Comparison of ENCODE assay signal across 35 cellular contexts in the genomic region with DNA sequence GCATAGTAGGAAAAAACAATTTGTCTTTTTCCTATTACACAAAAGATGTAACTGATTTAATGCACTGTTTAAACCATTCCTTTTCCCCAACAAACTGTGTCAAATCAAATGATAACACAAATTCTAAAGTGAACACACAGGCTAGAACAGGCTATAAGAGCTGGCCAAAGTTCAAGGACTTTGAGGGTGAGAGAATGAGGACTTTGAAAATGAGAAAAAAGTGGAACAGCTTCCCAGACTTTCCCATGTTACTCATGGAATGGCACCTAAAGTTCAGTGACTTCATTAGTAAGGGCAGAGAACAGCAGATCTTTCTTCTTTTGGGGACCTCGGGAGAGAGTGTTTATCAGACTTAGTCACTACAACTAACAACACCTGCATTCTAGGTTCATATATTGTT. TPM values are rescaled to one million over a fixed set of nuclear protein-coding genes. Genes with fewer than 3 reads are reported as not detected.
"Had no signal": no experiment of that assay in that cellular context is flagged by ENCODE, and none has a peak within 500 bp of the region (broad histone marks: within the 10 kb centered on the region; RNA-seq: fewer than 3 reads in every experiment).

No MANE protein-coding gene starts in this region.

- H3K4me1 ChIP-seq: ascending aorta had no signal

- ATAC-seq: activated CD4-positive, alpha-beta T cell treated with anti-CD3 and anti-CD28 coated beads for 36 hours; activated CD4-positive, CD25-positive, alpha-beta regulatory T cell treated with anti-CD3 and anti-CD28 coated beads, Interleukin-2, amount 50 U/mL, for 24 hours; activated CD8-positive, alpha-beta memory T cell treated with anti-CD3 and anti-CD28 coated beads, Interleukin-2, amount 10 ng/mL, durations not matched to agents 7 days and 5 days; activated CD8-positive, alpha-beta T cell treated with anti-CD3 and anti-CD28 coated beads, Interleukin-2, amount 10 ng/mL, durations not matched to agents 7 days and 5 days; activated naive CD8-positive, alpha-beta T cell treated with anti-CD3 and anti-CD28 coated beads, Interleukin-2, amount 50 U/mL, for 24 hours had no signal

- H3K27me3 ChIP-seq: ascending aorta, cardiac muscle cell had no signal

- H3K27ac ChIP-seq: ascending aorta, cardiac muscle cell, VCaP had no signal

- H3K36me3 ChIP-seq: ascending aorta, cardiac muscle cell had no signal

- H3K4me3 ChIP-seq: ascending aorta, cardiac muscle cell had no signal

- FAIRE-seq: TTC549 had no signal

- DNase-seq: activated B cell treated with CpG ODN at 0.5 μM for 24 hours; activated CD4-positive, alpha-beta memory T cell treated with anti-CD3 and anti-CD28 coated beads, Interleukin-2, amount 10 ng/mL, durations not matched to agents 7 days and 5 days; activated CD4-positive, alpha-beta T cell treated with anti-CD3 and anti-CD28 coated beads for 1 hour; activated CD4-positive, alpha-beta T cell treated with anti-CD3 and anti-CD28 coated beads for 36 hours; activated CD4-positive, alpha-beta T cell treated with anti-CD3 and anti-CD28 coated beads for 48 hours; activated CD4-positive, alpha-beta T cell treated with anti-CD3 and anti-CD28 coated beads, Interleukin-2, amount 10 ng/mL, durations not matched to agents 7 days and 5 days; activated CD4-positive, alpha-beta T cell treated with anti-CD3 and anti-CD28 coated beads, Interleukin-2, amount 50 U/mL, for 48 hours; activated CD8-positive, alpha-beta memory T cell treated with anti-CD3 and anti-CD28 coated beads for 24 hours; activated CD8-positive, alpha-beta memory T cell treated with anti-CD3 and anti-CD28 coated beads, Interleukin-2, amount 10 ng/mL, durations not matched to agents 7 days and 5 days; activated CD8-positive, alpha-beta memory T cell treated with anti-CD3 and anti-CD28 coated beads, Interleukin-2, amount 50 U/mL, for 48 hours; activated CD8-positive, alpha-beta T cell treated with anti-CD3 and anti-CD28 coated beads, Interleukin-2, amount 10 ng/mL, durations not matched to agents 7 days and 5 days; activated effector memory CD4-positive, alpha-beta T cell treated with Interleukin-2 at 50 U/mL for 16 hours; activated gamma-delta T cell; activated naive CD4-positive, alpha-beta T cell treated with anti-CD3 and anti-CD28 coated beads, Interleukin-2, amount 10 ng/mL, durations not matched to agents 7 days and 5 days; activated naive CD4-positive, alpha-beta T cell treated with Interleukin-2 at 50 U/mL for 16 hours; activated naive CD8-positive, alpha-beta T cell treated with anti-CD3 and anti-CD28 coated beads, Interleukin-2, amount 10 ng/mL, durations not matched to agents 7 days and 5 days; activated naive CD8-positive, alpha-beta T cell treated with anti-CD3 and anti-CD28 coated beads, Interleukin-2, amount 50 U/mL, for 24 hours; activated T-cell treated with anti-CD3 and anti-CD28 coated beads, Interleukin-2, amount 50 U/mL, for 24 hours; activated T-cell treated with anti-CD3 and anti-CD28 coated beads, Interleukin-2, amount 50 U/mL, for 48 hours; amygdala; anterior cingulate cortex; caudate nucleus; cerebellar nuclear complex; T-helper 1 cell; T-helper 2 cell; T-helper 9 cell had no signal

- H3K9me3 ChIP-seq: ascending aorta had no signal

RNA-seq across cellular contexts. Expression of gene TMEM253, which starts 22.6 kb away (rescaled TPM):
- total RNA-seq: activated B cell treated with CpG ODN at 0.5 μM for 24 hours; activated CD4-positive, alpha-beta memory T cell treated with anti-CD3 and anti-CD28 coated beads, Interleukin-2, amount 10 ng/mL, durations not matched to agents 7 days and 5 days; activated CD4-positive, alpha-beta T cell treated with anti-CD3 and anti-CD28 coated beads, Interleukin-2, amount 10 ng/mL, durations not matched to agents 7 days and 5 days; activated CD8-positive, alpha-beta memory T cell treated with anti-CD3 and anti-CD28 coated beads, Interleukin-2, amount 10 ng/mL, durations not matched to agents 7 days and 5 days; activated CD8-positive, alpha-beta T cell treated with anti-CD3 and anti-CD28 coated beads, Interleukin-2, amount 10 ng/mL, durations not matched to agents 7 days and 5 days; activated naive CD8-positive, alpha-beta T cell treated with anti-CD3 and anti-CD28 coated beads, Interleukin-2, amount 10 ng/mL, durations not matched to agents 7 days and 5 days; activated T-helper 2 cell treated with anti-CD3 and anti-CD28 coated beads, Interferon-gamma antibody, Interleukin-2, Interleukin-4, amounts not matched to agents 10 μg/mL and 5 μg/mL and 100 μg/mL, durations not matched to agents 14 hours and 24 hours and 36 hours; ascending aorta had no signal

RNA-seq across cellular contexts. Expression of gene OR5AU1, which starts 32.4 kb away (rescaled TPM):
- total RNA-seq: activated B cell treated with CpG ODN at 0.5 μM for 24 hours; activated CD4-positive, alpha-beta memory T cell treated with anti-CD3 and anti-CD28 coated beads, Interleukin-2, amount 10 ng/mL, durations not matched to agents 7 days and 5 days; activated CD4-positive, alpha-beta T cell treated with anti-CD3 and anti-CD28 coated beads, Interleukin-2, amount 10 ng/mL, durations not matched to agents 7 days and 5 days; activated CD8-positive, alpha-beta memory T cell treated with anti-CD3 and anti-CD28 coated beads, Interleukin-2, amount 10 ng/mL, durations not matched to agents 7 days and 5 days; activated CD8-positive, alpha-beta T cell treated with anti-CD3 and anti-CD28 coated beads, Interleukin-2, amount 10 ng/mL, durations not matched to agents 7 days and 5 days; activated naive CD8-positive, alpha-beta T cell treated with anti-CD3 and anti-CD28 coated beads, Interleukin-2, amount 10 ng/mL, durations not matched to agents 7 days and 5 days; activated T-helper 2 cell treated with anti-CD3 and anti-CD28 coated beads, Interferon-gamma antibody, Interleukin-2, Interleukin-4, amounts not matched to agents 10 μg/mL and 5 μg/mL and 100 μg/mL, durations not matched to agents 14 hours and 24 hours and 36 hours; ascending aorta; bronchial epithelial cell; cardiac muscle cell; chondrocyte had no signal
- polyA plus RNA-seq: adipose tissue, cardiac muscle cell had no signal
